In genomic region chr2:11481789-11482472, GRCh38 we compare ENCODE assay signal across 1 cellular context.
TF ChIP-seq lines count a peak whose summit lies in the region.

No MANE protein-coding gene starts in this region.

TF ChIP-seq in H1, 55 proteins besides CTCF, POLR2A, EP300 and RAD21:
- no peak for TF ChIP-seq POU5F1 (IDR thresholded peaks at IDR 0.05; ENCODE audit: low read depth, low read length)
- TF ChIP-seq EZH2 (IDR thresholded peaks at IDR 0.05; ENCODE audit: low read depth, low read length, severe bottlenecking): peak; percentile 43
